In the genomic region with DNA sequence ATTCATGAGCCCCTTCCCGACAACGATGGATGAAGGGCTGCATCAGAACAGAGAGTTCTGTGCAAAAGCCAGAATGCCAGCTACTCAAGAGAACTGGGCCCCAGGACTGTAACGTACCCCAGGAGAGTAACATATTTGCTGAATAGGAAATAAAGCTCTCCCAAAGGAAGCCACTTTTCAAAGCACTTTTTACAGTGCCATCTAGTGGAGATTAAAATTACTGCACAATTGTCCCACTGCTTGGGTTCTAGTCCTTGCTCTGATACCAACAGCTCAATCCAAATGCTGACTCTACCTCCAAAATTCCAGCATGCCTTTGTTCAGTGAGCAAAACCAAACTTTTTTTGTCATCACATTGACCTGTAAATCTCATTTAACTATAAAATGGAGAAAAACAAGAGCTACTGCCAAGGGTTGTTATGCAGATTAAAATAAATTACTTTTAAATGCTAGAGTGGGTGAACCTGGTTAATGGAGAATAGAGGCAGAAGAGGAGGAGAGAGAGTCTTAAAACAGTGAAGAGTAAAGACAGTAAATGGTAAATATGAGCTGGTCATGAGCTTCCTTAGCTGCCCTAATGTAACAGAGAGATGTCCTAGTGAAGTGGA, we compare ENCODE assay signal across 8 cellular contexts.
DNase-seq lines count a peak whose midpoint lies in the region; ATAC-seq, FAIRE-seq and TF ChIP-seq lines count a peak whose summit lies in the region.

No MANE protein-coding gene starts in this region.

- H3K9ac ChIP-seq in endothelial cell of umbilical vein (replicated peaks; ENCODE audit: extremely low read depth, insufficient read depth, low read length) (no peak overlapping the region), neuronal stem cell (ENCODE audit: low read depth, low read length, poor library complexity) (no peak overlapping the region)

- POLR2A ChIA-PET in endothelial cell of umbilical vein (lab: Charles Lee), result no interaction called here

- peak; percentile 83 for TF ChIP-seq CTCF in CD14-positive monocyte (IDR thresholded peaks at IDR 0.05)
- peak; percentile 50 to 67 for TF ChIP-seq CTCF in endothelial cell of umbilical vein (IDR thresholded peaks at IDR 0.05; ENCODE audit: extremely low read depth in 1 of 2, insufficient read depth in 1 of 2, low read depth in 1 of 2, low read length in 2 of 2)

- CTCF ChIA-PET in endothelial cell of umbilical vein (lab: Charles Lee), result interaction anchor here (0.6 to 5.8 kb wide), 31 partner anchors 10 to 800 kb away, joined by 3 to 161 read pairs (median 6); partner anchors contain the start of gene ARL14EP

- H3K27ac Mint-ChIP-seq in CD14-positive monocyte, result no peak overlapping the region

- no CpG with 5 or more reads among the region's 3 CpGs for WGBS in neuronal stem cell (ENCODE audit: extremely low coverage in 2 of 2, insufficient read length in 2 of 2, insufficient replicate concordance in 1 of 2), 2 donors

- H3K79me1 ChIP-seq in neuronal stem cell (ENCODE audit: low read depth, low read length), result no peaks in the 10 kb centered on the region

- TF ChIP-seq POLR2A in endothelial cell of umbilical vein (IDR thresholded peaks at IDR 0.05; ENCODE audit: low read depth, low read length), result no peak

- no peaks in the 10 kb centered on the region for H3K9me3 ChIP-seq in endothelial cell of umbilical vein (replicated peaks; ENCODE audit: control insufficient read depth, insufficient read depth, low read length)
- no peaks in the 10 kb centered on the region for H3K9me3 ChIP-seq in neuronal stem cell (replicated peaks in 1 of 2; ENCODE audit: control insufficient read depth in 2 of 2, insufficient read depth in 1 of 2, low read depth in 1 of 2, low read length in 2 of 2)

- no peak overlapping the region for H2AK5ac ChIP-seq in neuronal stem cell (ENCODE audit: low read depth, low read length)

- DNase-seq in CD14-positive monocyte (ENCODE audit: low spot score) (no peak), GM18507 (ENCODE audit: extremely low spot score, insufficient read length, low read depth) (no peak), NOMO-1 treated with DMSO at 0.1 percent for 48 hours (lab: John Stamatoyannopoulos, UW; ENCODE audit: unreplicated experiment) (peak; percentile 25), endothelial cell of umbilical vein (ENCODE audit: low read depth, low spot score) (peak; percentile 42), neuronal stem cell (ENCODE audit: low spot score) (peak; percentile 63), amygdala (lab: John Stamatoyannopoulos, UW) (no peak), mesenteric fat pad (ENCODE audit: low spot score) (no peak)

- no peaks in the 10 kb centered on the region for H3K9me1 ChIP-seq in endothelial cell of umbilical vein (replicated peaks; ENCODE audit: control insufficient read depth, extremely low read depth, insufficient read depth, low read length)

- no peaks in the 10 kb centered on the region for H3K4me1 Mint-ChIP-seq in CD14-positive monocyte

- no peaks in the 10 kb centered on the region for H4K20me1 ChIP-seq in endothelial cell of umbilical vein (replicated peaks; ENCODE audit: control insufficient read depth, extremely low read depth, insufficient read depth, low read length)

- peak; percentile 59 for ATAC-seq in HG03139 (IDR thresholded peaks at IDR 0.05; ENCODE audit: unreplicated experiment)

- no TSS peak for BruUV-seq in endothelial cell of umbilical vein (replicated peaks; lab: Mats Ljungman, UMichigan)

- H3K27me3 ChIP-seq in endothelial cell of umbilical vein (ENCODE audit: control insufficient read depth in 2 of 2, insufficient read depth in 2 of 2, low read length in 2 of 2) (no peaks in the 10 kb centered on the region), neuronal stem cell (ENCODE audit: control insufficient read depth in 3 of 3, insufficient read depth in 3 of 3, low read depth in 1 of 3, low read length in 3 of 3) (no peaks in the 10 kb centered on the region)

- no peaks in the 10 kb centered on the region for H3K79me2 ChIP-seq in endothelial cell of umbilical vein (ENCODE audit: control insufficient read depth, insufficient read depth, low read length)

- H3K36me3 ChIP-seq in endothelial cell of umbilical vein (ENCODE audit: control insufficient read depth in 2 of 2, extremely low read depth in 1 of 2, insufficient read depth in 2 of 2, low read length in 2 of 2) (no peaks in the 10 kb centered on the region), neuronal stem cell (replicated peaks in 1 of 2; ENCODE audit: control insufficient read depth in 2 of 2, insufficient read depth in 2 of 2, low read length in 2 of 2) (no peaks in the 10 kb centered on the region)

- H3K14ac ChIP-seq in neuronal stem cell (ENCODE audit: low read length), result no peak overlapping the region

- H4K8ac ChIP-seq in neuronal stem cell (ENCODE audit: low read depth, low read length), result no peak overlapping the region

- H3K27ac ChIP-seq in endothelial cell of umbilical vein (ENCODE audit: insufficient read depth, low read depth, low read length) (no peak overlapping the region), neuronal stem cell (replicated peaks; ENCODE audit: low read length) (no peak overlapping the region)

- H2BK12ac ChIP-seq in neuronal stem cell (ENCODE audit: low read length), result no peak overlapping the region

- H3K4me3 ChIP-seq in endothelial cell of umbilical vein (replicated peaks in 1 of 3; ENCODE audit: insufficient read depth in 1 of 3, low read depth in 1 of 3, low read length in 3 of 3) (no peak overlapping the region), neuronal stem cell (ENCODE audit: low read length in 2 of 2) (no peak overlapping the region)

- peak; percentile 76 for FAIRE-seq in GM18507 (lab: Jason Lieb, UNC)
- peak; percentile 73 for FAIRE-seq in endothelial cell of umbilical vein (lab: Jason Lieb, UNC)

- no peak overlapping the region for H3K23ac ChIP-seq in neuronal stem cell (ENCODE audit: low read depth, low read length, poor library complexity)

- no peak overlapping the region for H4K91ac ChIP-seq in neuronal stem cell (ENCODE audit: low read depth, low read length, poor library complexity)

- intact Hi-C loops in CD14-positive monocyte (cut with micrococcal nuclease) (loop anchor here in 1 of 2 donors (10.0 kb wide), 1 partner anchor 708 kb away; no protein-coding TSS in a partner anchor), endothelial cell of umbilical vein (cut with micrococcal nuclease) (loop anchor here (1.0 kb wide), 3 partner anchors 695 to 800 kb away; no protein-coding TSS in a partner anchor)

- H3K4me2 ChIP-seq in endothelial cell of umbilical vein (ENCODE audit: insufficient read depth, low read length) (no peak overlapping the region), neuronal stem cell (ENCODE audit: insufficient read depth, low read length, poor library complexity, severe bottlenecking) (no peak overlapping the region)

- H2BK15ac ChIP-seq in neuronal stem cell (ENCODE audit: low read length), result no peak overlapping the region

- no peak overlapping the region for H3K4ac ChIP-seq in neuronal stem cell (ENCODE audit: low read length)

- H3K27me3 Mint-ChIP-seq in CD14-positive monocyte (ENCODE audit: low read depth in 3 of 3), result peaks cover 0 to 5% (median 4%) of the 10 kb centered on the region in 3 donors

- H2BK120ac ChIP-seq in neuronal stem cell (ENCODE audit: low read depth, low read length), result no peak overlapping the region

- no peak overlapping the region for H3K18ac ChIP-seq in neuronal stem cell (ENCODE audit: low read length)

- no peaks in the 10 kb centered on the region for H3K4me1 ChIP-seq in endothelial cell of umbilical vein (ENCODE audit: control insufficient read depth, extremely low read depth, insufficient read depth, low read length)
- H3K4me1 ChIP-seq in neuronal stem cell (ENCODE audit: control insufficient read depth in 2 of 2, insufficient read depth in 1 of 2, low read depth in 1 of 2, low read length in 2 of 2), result no peaks in the 10 kb centered on the region

- H2BK5ac ChIP-seq in neuronal stem cell (ENCODE audit: low read length), result no peak overlapping the region

- no peak overlapping the region for H3K4me3 Mint-ChIP-seq in CD14-positive monocyte

- H3K36me3 Mint-ChIP-seq in CD14-positive monocyte, result no peaks in the 10 kb centered on the region

- H3K9me3 Mint-ChIP-seq in CD14-positive monocyte, result no peaks in the 10 kb centered on the region

- dilution Hi-C loops in endothelial cell of umbilical vein (cut with MboI; ENCODE audit: extremely low pct_ligation_motif_present, low sequenced_read_pairs), result no loop called here

- H2AFZ ChIP-seq in endothelial cell of umbilical vein (ENCODE audit: low read depth, low read length), result no peak overlapping the region
- H2AFZ ChIP-seq in neuronal stem cell (ENCODE audit: low read length), result no peak overlapping the region

TF ChIP-seq in endothelial cell of umbilical vein, 7 proteins besides CTCF, POLR2A, EP300 and RAD21:
- TF ChIP-seq JUN (IDR thresholded peaks at IDR 0.05; ENCODE audit: borderline replicate concordance, insufficient read depth, insufficient read length, low read depth), result no peak

Comparison
In these comparisons a context has a peak if more than half of its experiments do, and no peak if none do; other contexts are left out.
1. DNase-seq: peak in NOMO-1 treated with DMSO at 0.1 percent for 48 hours (single experiment), endothelial cell of umbilical vein (single experiment) and neuronal stem cell (single experiment); none in CD14-positive monocyte (single experiment), GM18507 (single experiment), amygdala (0 of 56) and mesenteric fat pad (single experiment).